In genomic region chr17:36993227-36993626, GRCh38 we compare ENCODE assay signal across 21 cellular contexts. TPM values are rescaled to one million over a fixed set of nuclear protein-coding genes. Genes with fewer than 3 reads are reported as not detected.
"Had no signal": no experiment of that assay in that cellular context is flagged by ENCODE, and none has a peak within 500 bp of the region (broad histone marks: within the 10 kb centered on the region; RNA-seq: fewer than 3 reads in every experiment).

No MANE protein-coding gene starts in this region.

- DNase-seq: activated B cell treated with CpG ODN at 0.5 μM for 24 hours; activated CD4-positive, alpha-beta T cell treated with anti-CD3 and anti-CD28 coated beads for 48 hours; activated CD8-positive, alpha-beta T cell treated with anti-CD3 and anti-CD28 coated beads, Interleukin-2, amount 10 ng/mL, durations not matched to agents 7 days and 5 days; activated gamma-delta T cell; activated T-cell treated with anti-CD3 and anti-CD28 coated beads, Interleukin-2, amount 50 U/mL, for 4 hours; dermis blood vessel endothelial cell; effector memory CD4-positive, alpha-beta T cell; heart left ventricle; kidney; left lung; stimulated activated naive CD4-positive, alpha-beta T cell; tibial artery had no signal

- H3K27ac Mint-ChIP-seq: activated B cell treated with CpG ODN at 0.5 μM for 24 hours; activated CD8-positive, alpha-beta T cell treated with anti-CD3 and anti-CD28 coated beads, Interleukin-2, amount 10 ng/mL, durations not matched to agents 7 days and 5 days; activated naive CD8-positive, alpha-beta T cell; mesothelial cell of epicardium; natural killer cell treated with Interleukin-12 subunit alpha and Interleukin-12 subunit beta and Interleukin-15 and Interleukin-18, amount 100 ng/mL, for 72 hours had no signal

- H3K4me3 Mint-ChIP-seq: activated B cell treated with CpG ODN at 0.5 μM for 24 hours; activated CD8-positive, alpha-beta T cell treated with anti-CD3 and anti-CD28 coated beads, Interleukin-2, amount 10 ng/mL, durations not matched to agents 7 days and 5 days; activated naive CD8-positive, alpha-beta T cell; activated T-cell treated with anti-CD3 and anti-CD28 coated beads, Interleukin-2, amount 50 U/mL, for 4 hours; mesothelial cell of epicardium; natural killer cell treated with Interleukin-12 subunit alpha and Interleukin-12 subunit beta and Interleukin-15 and Interleukin-18, amount 100 ng/mL, for 72 hours had no signal

- H3K27me3 Mint-ChIP-seq: activated B cell treated with CpG ODN at 0.5 μM for 24 hours; activated naive CD8-positive, alpha-beta T cell; natural killer cell treated with Interleukin-12 subunit alpha and Interleukin-12 subunit beta and Interleukin-15 and Interleukin-18, amount 100 ng/mL, for 72 hours had no signal

- H3K9me3 Mint-ChIP-seq: activated B cell treated with CpG ODN at 0.5 μM for 24 hours; natural killer cell treated with Interleukin-12 subunit alpha and Interleukin-12 subunit beta and Interleukin-15 and Interleukin-18, amount 100 ng/mL, for 72 hours had no signal

- ATAC-seq: activated CD8-positive, alpha-beta T cell treated with anti-CD3 and anti-CD28 coated beads, Interleukin-2, amount 10 ng/mL, durations not matched to agents 7 days and 5 days; activated T-cell treated with anti-CD3 and anti-CD28 coated beads, Interleukin-2, amount 50 U/mL, for 4 hours; gastroesophageal sphincter; left lung; natural killer cell treated with Interleukin-12 subunit alpha and Interleukin-12 subunit beta and Interleukin-15 and Interleukin-18, amount 100 ng/mL, for 72 hours; sciatic nerve had no signal

RNA-seq across cellular contexts. Expression of gene LHX1, which starts 56.0 kb away (rescaled TPM):
- total RNA-seq: activated B cell treated with CpG ODN at 0.5 μM for 24 hours; activated CD8-positive, alpha-beta T cell treated with anti-CD3 and anti-CD28 coated beads, Interleukin-2, amount 10 ng/mL, durations not matched to agents 7 days and 5 days; activated T-cell treated with anti-CD3 and anti-CD28 coated beads, Interleukin-2, amount 50 U/mL, for 4 hours; bronchial epithelial cell; endothelial cell of umbilical vein; esophagus muscularis mucosa; gastroesophageal sphincter; heart left ventricle; left lung; lung microvascular endothelial cell; mesothelial cell of epicardium; sciatic nerve had no signal
